8 cellular contexts compared by ENCODE assay signal in the genomic region with DNA sequence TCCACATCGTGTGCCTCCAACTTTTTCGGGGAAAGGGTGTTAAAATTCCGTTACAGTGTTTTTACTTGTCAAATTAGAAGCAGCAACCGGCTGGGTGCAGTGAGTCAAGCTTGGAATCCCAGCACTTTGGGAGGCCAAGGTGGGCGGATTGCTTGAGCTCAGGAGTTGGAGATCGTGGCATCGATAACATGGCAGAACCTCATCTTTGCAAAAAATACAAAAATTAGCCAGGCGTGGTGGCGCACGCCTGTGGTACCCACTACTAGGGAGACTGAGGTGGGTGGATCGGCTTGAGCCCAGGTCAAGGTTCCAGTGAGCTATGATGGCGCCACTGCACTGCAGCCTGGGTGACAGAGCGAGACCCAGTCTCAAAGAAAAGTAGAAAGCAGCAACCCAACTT. TPM values are rescaled to one million over a fixed set of nuclear protein-coding genes. Genes with fewer than 3 reads are reported as not detected.
DNase-seq lines count a peak whose midpoint lies in the region; TF ChIP-seq lines count a peak whose summit lies in the region.

No MANE protein-coding gene starts in this region.

- intact Hi-C loops in A673 (cut with micrococcal nuclease; ENCODE audit: unreplicated experiment): loop anchor here (5.0 kb wide), 1 partner anchor 54 kb away; a partner anchor contains a TSS

- POLR2A ChIA-PET in A673 (lab: Charles Lee; ENCODE audit: low non-redundant PET): no interaction called here

- H3K9me3 Mint-ChIP-seq in chondrocyte (ENCODE audit: low read depth): no peaks in the 10 kb centered on the region

- H3K4me1 Mint-ChIP-seq in chondrocyte (ENCODE audit: low read depth): peaks cover 61% of the 10 kb centered on the region

- peaks cover 38% of the 10 kb centered on the region for H3K36me3 ChIP-seq in A673 (ENCODE audit: insufficient read depth, low read length, poor library complexity, severe bottlenecking)
- H3K36me3 ChIP-seq in muscle layer of colon (ENCODE audit: insufficient read depth, low read length): peaks cover 39% of the 10 kb centered on the region

- BruUV-seq in A673 (replicated peaks; lab: Mats Ljungman, UMichigan): no TSS peak

- H3K36me3 Mint-ChIP-seq in chondrocyte (ENCODE audit: low read depth): peaks cover 14% of the 10 kb centered on the region

- peak overlapping the region; percentile 71 for H3K9ac ChIP-seq in muscle layer of colon (ENCODE audit: low read length)

- no peaks in the 10 kb centered on the region for H3K9me3 ChIP-seq in A673 (ENCODE audit: low read depth, low read length, poor library complexity, severe bottlenecking)
- no peaks in the 10 kb centered on the region for H3K9me3 ChIP-seq in muscle layer of colon (ENCODE audit: low read length)

- peak overlapping the region; percentile 96 for H3K4me3 Mint-ChIP-seq in chondrocyte (ENCODE audit: unreplicated experiment)

- CTCF ChIA-PET in A673 (lab: Charles Lee): no interaction called here

- H3K27ac ChIP-seq in A673 (ENCODE audit: low read depth, low read length, poor library complexity, severe bottlenecking) (peak overlapping the region; percentile 71), muscle layer of colon (ENCODE audit: low read depth, low read length) (peak overlapping the region; percentile 74)

- peaks cover 10% of the 10 kb centered on the region for H3K4me1 ChIP-seq in A673 (ENCODE audit: insufficient read depth, low read length, poor library complexity, severe bottlenecking)
- peaks cover 24% of the 10 kb centered on the region for H3K4me1 ChIP-seq in muscle layer of colon (ENCODE audit: insufficient read depth, low read length)

- H3K27me3 Mint-ChIP-seq in chondrocyte (ENCODE audit: low read depth): no peaks in the 10 kb centered on the region

- peak overlapping the region; percentile 86 for H3K4me3 ChIP-seq in A673 (ENCODE audit: low read depth, low read length, poor library complexity, severe bottlenecking)
- H3K4me3 ChIP-seq in Jurkat, Clone E6-1 (ENCODE audit: low read length): peak overlapping the region; percentile 95
- H3K4me3 ChIP-seq in muscle layer of colon (ENCODE audit: low read depth in 1 of 2, low read length in 2 of 2): peak overlapping the region; percentile 62 to 97

- TF ChIP-seq CTCF in A673 (conservative IDR thresholded peaks at IDR 0.05; ENCODE audit: low read depth, low read length) (no peak), chondrocyte (IDR thresholded peaks at IDR 0.05) (no peak)

- DNase-seq in A673 (ENCODE audit: low spot score) (no peak), chondrocyte (ENCODE audit: low spot score) (no peak), NCI-H82 (lab: John Stamatoyannopoulos, UW) (no peak), NCI-H446 treated with DMSO at 0.1 percent for 48 hours (lab: John Stamatoyannopoulos, UW) (no peak), NCI-H1417 (lab: John Stamatoyannopoulos, UW) (no peak), SKM-1 treated with dmso at 0.1 percent for 144 hours (lab: John Stamatoyannopoulos, UW; ENCODE audit: unreplicated experiment) (no peak)
- no peak for DNase-seq in Jurkat, Clone E6-1 (ENCODE audit: low read depth, low spot score)

- peak overlapping the region; percentile 96 for H3K27ac Mint-ChIP-seq in chondrocyte (ENCODE audit: unreplicated experiment)

- H3K27me3 ChIP-seq in A673 (replicated peaks; ENCODE audit: insufficient read depth, low read depth, low read length, poor library complexity): no peaks in the 10 kb centered on the region
- no peaks in the 10 kb centered on the region for H3K27me3 ChIP-seq in muscle layer of colon (ENCODE audit: control insufficient read depth in 1 of 2, insufficient read depth in 2 of 2, low read length in 2 of 2)

RNA-seq across cellular contexts. Expression of a gene that starts 1.1 kb away (rescaled TPM):
- total RNA-seq in A673 (2021) (36.3 and 37.9 TPM in 2 replicates), chondrocyte (68.1 to 70.0 TPM (median 69.2 TPM) in 3 replicates)
- 34.3 TPM for polyA plus RNA-seq in Jurkat, Clone E6-1 (2012; ENCODE audit: insufficient read depth, insufficient read length)

RNA-seq across cellular contexts. Expression of a gene that starts 31.1 kb away (rescaled TPM):
- 86.4 and 98.4 TPM in 2 replicates for total RNA-seq in A673 (2021)
- polyA plus RNA-seq in Jurkat, Clone E6-1 (2012; ENCODE audit: insufficient read depth, insufficient read length): 52.4 TPM
- total RNA-seq in chondrocyte: 30.1 to 35.2 TPM (median 32.6 TPM) in 3 replicates

RNA-seq across cellular contexts. Expression of a gene that starts 54.7 kb away (rescaled TPM):
- total RNA-seq in A673 (2021) (13.4 and 15.6 TPM in 2 replicates), chondrocyte (8.7 to 10.6 TPM (median 8.8 TPM) in 3 replicates)
- 10.5 TPM for polyA plus RNA-seq in Jurkat, Clone E6-1 (2012; ENCODE audit: insufficient read depth, insufficient read length)
